In the genomic region with DNA sequence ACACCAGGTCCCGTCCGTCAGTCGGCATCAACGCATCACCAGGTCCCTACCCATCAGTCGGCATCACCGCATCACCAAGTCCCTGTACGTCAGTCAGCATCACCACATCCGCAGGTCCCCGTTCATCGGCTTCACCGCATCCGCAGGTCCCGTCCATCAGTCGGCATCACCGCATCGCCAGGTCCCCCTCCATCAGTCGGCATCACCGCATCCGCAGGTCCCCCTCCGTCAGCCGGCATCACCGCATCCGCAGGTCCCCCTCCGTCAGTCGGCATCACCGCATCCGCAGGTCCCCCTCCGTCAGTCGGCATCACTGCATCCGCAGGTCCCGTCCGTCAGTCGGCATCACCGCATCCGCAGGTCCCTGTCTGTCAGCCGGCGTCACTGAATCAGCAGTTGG, we compare ENCODE assay signal across 26 cellular contexts.
"Had no signal": no experiment of that assay in that cellular context is flagged by ENCODE, and none has a peak within 500 bp of the region (broad histone marks: within the 10 kb centered on the region; RNA-seq: fewer than 3 reads in every experiment).

No MANE protein-coding gene starts in this region.

- H3K27ac ChIP-seq: SJCRH30, SK-N-MC, WERI-Rb-1 had no signal

- FAIRE-seq: bronchial epithelial cell had no signal

- ATAC-seq: activated CD8-positive, alpha-beta T cell treated with anti-CD3 and anti-CD28 coated beads for 36 hours; activated naive CD8-positive, alpha-beta T cell treated with anti-CD3 and anti-CD28 coated beads, Interleukin-2, amount 50 U/mL, for 24 hours had no signal

- H3K36me3 Mint-ChIP-seq: activated naive CD8-positive, alpha-beta T cell had no signal

- H3K27me3 ChIP-seq: MG63, SJCRH30 had no signal

- H3K4me3 Mint-ChIP-seq: activated CD4-positive, alpha-beta T cell treated with anti-CD3 and anti-CD28 coated beads, Interleukin-2, amount 10 ng/mL, durations not matched to agents 24 days and 14 days; activated CD8-positive, alpha-beta T cell treated with anti-CD3 and anti-CD28 coated beads for 36 hours; activated naive CD4-positive, alpha-beta T cell treated with anti-CD3 and anti-CD28 coated beads for 36 hours; activated naive CD8-positive, alpha-beta T cell; activated naive CD8-positive, alpha-beta T cell treated with anti-CD3 and anti-CD28 coated beads, Interleukin-2, amount 50 U/mL, for 24 hours; activated T-cell treated with anti-CD3 and anti-CD28 coated beads, Interleukin-2, amount 50 U/mL, for 24 hours; brain had no signal

- H3K4me1 ChIP-seq: SJCRH30 had no signal

- DNase-seq: activated CD4-positive, alpha-beta T cell treated with anti-CD3 and anti-CD28 coated beads, Interleukin-2, amount 10 ng/mL, durations not matched to agents 24 days and 14 days; activated CD4-positive, alpha-beta T cell treated with anti-CD3 and anti-CD28 coated beads, Interleukin-2, amount 50 U/mL, for 4 hours; activated CD8-positive, alpha-beta T cell treated with anti-CD3 and anti-CD28 coated beads for 36 hours; activated gamma-delta T cell treated with Interleukin-2 at 50 U/mL for 16 hours; activated naive CD4-positive, alpha-beta T cell treated with anti-CD3 and anti-CD28 coated beads for 36 hours; activated naive CD8-positive, alpha-beta T cell treated with anti-CD3 and anti-CD28 coated beads, Interleukin-2, amount 50 U/mL, for 24 hours; activated T-cell treated with anti-CD3 and anti-CD28 coated beads, Interleukin-2, amount 50 U/mL, for 24 hours; anterior cingulate cortex; caudate nucleus; cerebellar nuclear complex; Karpas-422; MG63; NCI-H1048; NCI-H1105 treated with DMSO at 0.1 percent for 48 hours; NCI-H1436; NCI-H1694; NCI-H2029; NCI-H345; SHP77; SJCRH30; T1000; WERI-Rb-1 had no signal

- H3K27ac Mint-ChIP-seq: activated CD4-positive, alpha-beta T cell treated with anti-CD3 and anti-CD28 coated beads, Interleukin-2, amount 10 ng/mL, durations not matched to agents 24 days and 14 days; activated CD8-positive, alpha-beta T cell treated with anti-CD3 and anti-CD28 coated beads for 36 hours; activated naive CD4-positive, alpha-beta T cell treated with anti-CD3 and anti-CD28 coated beads for 36 hours; activated naive CD8-positive, alpha-beta T cell; activated naive CD8-positive, alpha-beta T cell treated with anti-CD3 and anti-CD28 coated beads, Interleukin-2, amount 50 U/mL, for 24 hours; activated T-cell treated with anti-CD3 and anti-CD28 coated beads, Interleukin-2, amount 50 U/mL, for 24 hours had no signal

- H3K4me3 ChIP-seq: MG63, SJCRH30, SK-N-MC had no signal

- H3K9me3 ChIP-seq: MG63, SJCRH30 had no signal

- H3K9me3 Mint-ChIP-seq: activated CD4-positive, alpha-beta T cell treated with anti-CD3 and anti-CD28 coated beads, Interleukin-2, amount 10 ng/mL, durations not matched to agents 24 days and 14 days; activated CD8-positive, alpha-beta T cell treated with anti-CD3 and anti-CD28 coated beads for 36 hours; activated naive CD4-positive, alpha-beta T cell treated with anti-CD3 and anti-CD28 coated beads for 36 hours; activated naive CD8-positive, alpha-beta T cell treated with anti-CD3 and anti-CD28 coated beads, Interleukin-2, amount 50 U/mL, for 24 hours; activated T-cell treated with anti-CD3 and anti-CD28 coated beads, Interleukin-2, amount 50 U/mL, for 24 hours had no signal
